In genomic region chr2:231786177-231786916, GRCh38 we compare ENCODE assay signal across 8 cellular contexts. TPM values are rescaled to one million over a fixed set of nuclear protein-coding genes. Genes with fewer than 3 reads are reported as not detected.
A peak's percentile ranks its signal among the peaks of the same experiment; 100 is the strongest.
DNase-seq lines count a peak whose midpoint lies in the region; ATAC-seq and TF ChIP-seq lines count a peak whose summit lies in the region.

COPS7B (plus strand) TSS chr2:231786445; CDS start chr2:231788571, 2,126 bp downstream.

- peaks cover 41% of the 10 kb centered on the region for H3K4me1 Mint-ChIP-seq in type B pancreatic cell (ENCODE audit: unreplicated experiment)

- TF ChIP-seq POLR2A in heart left ventricle (IDR thresholded peaks at IDR 0.05): peak in 1 of 2 donors; percentile 49

- DNase-seq in GM10248 (ENCODE audit: extremely low spot score) (peak; percentile 86), NCI-H128 (lab: John Stamatoyannopoulos, UW; ENCODE audit: unreplicated experiment) (peak; percentile 60), T follicular helper cell (ENCODE audit: low read depth) (peak; percentile 69), adipocyte (ENCODE audit: low read depth) (peak; percentile 88), heart left ventricle (peak; percentile 82 to 89 (median 83)), posterior cingulate gyrus (peak; percentile 72 to 97 (median 82)), type B pancreatic cell (ENCODE audit: extremely low spot score, unreplicated experiment) (peak; percentile 90)

- no peaks in the 10 kb centered on the region for H3K9me3 ChIP-seq in adipocyte (ENCODE audit: control insufficient read depth, low read length)
- H3K9me3 ChIP-seq in heart left ventricle: no peaks in the 10 kb centered on the region

- TF ChIP-seq CTCF in GM10248 (IDR thresholded peaks at IDR 0.05; ENCODE audit: control extremely low read depth, extremely low read depth, low read depth, missing control alignments) (peak; percentile 52), heart left ventricle (IDR thresholded peaks at IDR 0.05) (peak in 8 of 12 donors; percentile 11 to 45 (median 26)), type B pancreatic cell (conservative IDR thresholded peaks at IDR 0.05) (peak; percentile 56)

- peak within 1 kb of the TSS; percentile 96 for H3K4me3 Mint-ChIP-seq in type B pancreatic cell

- H3K4me1 ChIP-seq in adipocyte (ENCODE audit: control insufficient read depth, insufficient read depth, low read length) (peaks cover 33% of the 10 kb centered on the region), heart left ventricle (peaks cover 0 to 80% (median 39%) of the 10 kb centered on the region in 12 donors)

- 0 to 1% (median 1%) methylated on average over 31 to 69 of the region's 69 CpGs for WGBS in heart left ventricle, 4 donors

- H3K36me3 ChIP-seq in adipocyte (ENCODE audit: control insufficient read depth, insufficient read depth, low read length, severe bottlenecking) (peaks cover 16% of the 10 kb centered on the region), heart left ventricle (peaks cover 0 to 30% (median 13%) of the 10 kb centered on the region in 9 donors)

- CTCF ChIA-PET in GM10248 (lab: Yijun Ruan, JAX): interaction anchor here (0.7 to 3.0 kb wide), 9 partner anchors 14 to 185 kb away, joined by 3 to 20 read pairs (median 4); no protein-coding TSS in a partner anchor

- H3K27me3 Mint-ChIP-seq in type B pancreatic cell: no peaks in the 10 kb centered on the region

- peak within 1 kb of the TSS; percentile 91 for H3K27ac Mint-ChIP-seq in type B pancreatic cell

- no peaks in the 10 kb centered on the region for H3K27me3 ChIP-seq in adipocyte (replicated peaks; ENCODE audit: control insufficient read depth, insufficient read depth, low read length)
- H3K27me3 ChIP-seq in heart left ventricle: no peaks in the 10 kb centered on the region

- peak; percentile 53 for ATAC-seq in HG02610 (IDR thresholded peaks at IDR 0.05; ENCODE audit: unreplicated experiment)
- ATAC-seq in heart left ventricle: peak in 3 of 4 donors; percentile 50 to 70 (median 60)

- peak within 1 kb of the TSS in 11 of 12 donors; percentile 36 to 82 (median 77) for H3K27ac ChIP-seq in heart left ventricle

- POLR2A ChIA-PET in GM10248 (lab: Yijun Ruan, JAX): interaction anchor here (1.0 kb wide), 1 partner anchor 10 kb away, joined by 3 read pairs; no protein-coding TSS in a partner anchor

- H3K9me3 Mint-ChIP-seq in type B pancreatic cell: no peaks in the 10 kb centered on the region

- H3K4me3 ChIP-seq in adipocyte (ENCODE audit: low read length) (peak within 1 kb of the TSS; percentile 92), heart left ventricle (peak within 1 kb of the TSS; percentile 74 to 99 (median 96))

- intact Hi-C loops in heart left ventricle (cut with DNase I) (loop anchor here in 1 of 10 donors (10.0 kb wide), 1 partner anchor 182 kb away; no protein-coding TSS in a partner anchor), posterior cingulate gyrus (cut with DNase I) (loop anchor here (2.0 kb wide), 1 partner anchor 174 kb away; no protein-coding TSS in a partner anchor)

- H3K36me3 Mint-ChIP-seq in type B pancreatic cell: no peaks in the 10 kb centered on the region

- peak within 1 kb of the TSS; percentile 87 for H3K9ac ChIP-seq in adipocyte (ENCODE audit: low read length)

RNA-seq across cellular contexts. Expression of gene COPS7B, which starts in this region (rescaled TPM):
- total RNA-seq in heart left ventricle (10 to 100 TPM; 12.3 to 27.7 (median 19.0) TPM), type B pancreatic cell (ENCODE audit: low replicate concordance) (36.4 and 48.1 TPM in 2 replicates)
- 10 to 100 TPM; 14.1 to 18.9 TPM for polyA plus RNA-seq in heart left ventricle

Comparison
In these comparisons a context has a peak if more than half of its experiments do, and no peak if none do; other contexts are left out.
1. Peak in every context shown above with its lines: DNase-seq, ATAC-seq, H3K4me3 ChIP-seq and H3K27ac ChIP-seq.